In the genomic region with DNA sequence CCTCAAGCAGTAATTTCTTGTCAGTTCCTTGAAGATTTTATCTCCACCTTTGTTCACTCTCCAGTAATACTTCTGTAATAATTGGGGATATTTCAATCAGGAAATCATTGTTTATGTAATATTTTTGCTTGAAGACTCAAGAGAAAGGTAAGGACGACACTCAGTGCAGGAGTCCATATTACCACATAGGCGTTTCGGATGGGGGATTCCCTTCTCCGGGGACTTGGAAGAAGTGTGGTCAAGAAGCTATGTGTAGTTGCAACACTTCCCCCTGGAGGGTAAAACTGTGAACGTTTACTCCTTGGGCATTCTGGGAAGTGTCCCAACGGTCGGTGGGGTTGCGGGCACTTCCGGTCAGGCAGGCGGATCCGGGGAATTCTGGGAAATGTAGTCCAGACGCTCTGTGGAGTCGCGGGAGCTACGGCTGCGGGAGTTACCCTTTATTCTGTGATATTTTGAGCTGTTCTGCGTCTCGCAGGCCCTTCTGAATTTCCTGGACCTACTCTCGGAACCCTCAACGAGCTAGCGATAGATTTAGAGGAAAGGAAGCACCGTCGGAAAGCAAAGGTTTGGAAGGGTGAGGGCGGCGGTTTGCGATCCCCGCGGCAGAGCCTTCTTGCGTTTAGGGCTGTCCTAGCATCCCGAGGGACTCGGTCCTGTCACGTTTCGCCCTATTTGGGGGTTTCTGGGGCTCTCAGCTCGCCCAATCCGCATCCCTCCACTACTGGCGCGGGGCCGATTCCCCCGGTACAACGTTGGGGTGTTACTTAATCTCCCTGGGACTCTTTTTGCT, we compare ENCODE assay signal across 1 cellular context.
A peak's percentile ranks its signal among the peaks of the same experiment; 100 is the strongest.
TF ChIP-seq lines count a peak whose summit lies in the region.

A gene (plus strand): TSS at position 395 of the 793 bp plus-strand sequence. CDS start 11,499 bp downstream, outside the sequence.

TF ChIP-seq in HEK293, 187 proteins besides CTCF, POLR2A, EP300 and RAD21 (continued from another document):
- TF ChIP-seq ZFP3 (tag by site-specific recombination; IDR thresholded peaks at IDR 0.05; ENCODE audit: low read depth) (no peak), ZNF394 (tag by site-specific recombination; IDR thresholded peaks at IDR 0.05; ENCODE audit: borderline replicate concordance) (peak; percentile 87), ZBTB20 (tag by site-specific recombination; IDR thresholded peaks at IDR 0.05) (peak; percentile 95), ZNF214 (tag by site-specific recombination; IDR thresholded peaks at IDR 0.05; ENCODE audit: borderline replicate concordance) (peak; percentile 25; the same call in 1 of the 2 replicates), ZBTB8A (tag by site-specific recombination; IDR thresholded peaks at IDR 0.05) (peak; percentile 91), ZNF37A (tag by site-specific recombination; IDR thresholded peaks at IDR 0.05) (0 out of 2 replicates have a peak, but pooled peaks have one; percentile 13), ZNF623 (tag by site-specific recombination; IDR thresholded peaks at IDR 0.05) (no peak; the same call in none of the 2 replicates)
- TF ChIP-seq, protein P1, sequence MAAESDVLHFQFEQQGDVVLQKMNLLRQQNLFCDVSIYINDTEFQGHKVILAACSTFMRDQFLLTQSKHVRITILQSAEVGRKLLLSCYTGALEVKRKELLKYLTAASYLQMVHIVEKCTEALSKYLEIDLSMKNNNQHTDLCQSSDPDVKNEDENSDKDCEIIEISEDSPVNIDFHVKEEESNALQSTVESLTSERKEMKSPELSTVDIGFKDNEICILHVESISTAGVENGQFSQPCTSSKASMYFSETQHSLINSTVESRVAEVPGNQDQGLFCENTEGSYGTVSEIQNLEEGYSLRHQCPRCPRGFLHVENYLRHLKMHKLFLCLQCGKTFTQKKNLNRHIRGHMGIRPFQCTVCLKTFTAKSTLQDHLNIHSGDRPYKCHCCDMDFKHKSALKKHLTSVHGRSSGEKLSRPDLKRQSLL (tag by site-specific recombination; IDR thresholded peaks at IDR 0.05): no peak
